ENCODE assay signal across 8 cellular contexts in the genomic region with DNA sequence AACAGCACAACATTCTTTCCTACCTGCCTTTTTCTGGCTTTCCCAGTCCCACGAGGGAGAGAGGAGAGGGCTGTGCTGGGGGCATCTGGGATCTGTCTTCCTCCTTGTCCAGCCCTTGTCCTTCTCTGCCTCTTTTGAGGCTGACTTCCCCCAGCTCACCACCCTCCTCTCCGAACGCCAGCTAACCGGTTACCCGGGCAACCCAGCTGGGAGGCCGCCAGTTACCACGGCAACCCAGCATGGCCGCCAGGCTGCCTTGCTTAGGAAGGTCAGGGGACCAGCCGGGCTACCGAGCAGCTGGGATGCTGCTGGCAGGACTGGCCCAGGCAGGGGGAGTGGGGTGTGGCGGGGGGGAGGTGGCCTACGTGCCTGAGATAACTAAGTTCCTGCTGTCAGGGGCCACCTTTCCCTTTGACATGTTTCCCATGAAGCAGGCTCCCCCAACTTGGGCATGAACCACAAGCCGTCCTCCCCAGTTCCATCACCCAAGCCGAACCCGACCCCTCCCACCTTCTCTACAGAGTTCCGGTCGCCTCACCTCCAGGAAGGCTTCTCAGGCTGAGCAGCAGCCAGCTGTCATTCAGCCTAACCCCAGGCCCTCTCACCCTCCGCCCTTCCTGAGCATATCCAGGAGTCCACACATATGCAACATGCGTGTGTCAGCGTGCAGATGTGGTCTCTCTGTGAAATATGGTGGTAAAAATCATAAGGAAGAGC. TPM values are rescaled to one million over a fixed set of nuclear protein-coding genes. Genes with fewer than 3 reads are reported as not detected.
DNase-seq lines count a peak whose midpoint lies in the region; ATAC-seq and TF ChIP-seq lines count a peak whose summit lies in the region.

No MANE protein-coding gene starts in this region.

- TF ChIP-seq CTCF in cardiac fibroblast (IDR thresholded peaks at IDR 0.05; ENCODE audit: low read depth, low read length): no peak
- TF ChIP-seq CTCF in left lung (IDR thresholded peaks at IDR 0.05): no peak
- no peak for TF ChIP-seq CTCF in transverse colon (IDR thresholded peaks at IDR 0.05)

- H3K36me3 ChIP-seq in left lung (no peaks in the 10 kb centered on the region), transverse colon (no peaks in the 10 kb centered on the region)

- no peak overlapping the region for H3K27ac ChIP-seq in left lung
- H3K27ac ChIP-seq in transverse colon: peak overlapping the region; percentile 81 to 86 (median 84)

- intact Hi-C loops in left lung (cut with DNase I) (no loop called here), transverse colon (cut with DNase I; ENCODE audit: low total_unique reads) (no loop called here)

- peaks cover 0 to 5% of the 10 kb centered on the region in 2 donors for H3K4me1 ChIP-seq in left lung
- H3K4me1 ChIP-seq in transverse colon: peaks cover 29 to 57% (median 42%) of the 10 kb centered on the region in 4 donors

- peak; percentile 39 for ATAC-seq in left lung
- no peak for ATAC-seq in GM18873 (IDR thresholded peaks at IDR 0.05; ENCODE audit: low FRiP score, unreplicated experiment)

- no peaks in the 10 kb centered on the region for H3K9me3 ChIP-seq in left lung
- no peaks in the 10 kb centered on the region for H3K9me3 ChIP-seq in transverse colon

- H3K27me3 ChIP-seq in left lung: peaks cover 0 to 6% of the 10 kb centered on the region in 2 donors
- no peaks in the 10 kb centered on the region for H3K27me3 ChIP-seq in transverse colon

- peak; percentile 8 for DNase-seq in stimulated activated CD4-positive, alpha-beta T cell treated with anti-CD3 and anti-CD28 coated beads, Interleukin-1b, Interleukin-23, amount 100 ng/mL, for 48 hours
- no peak for DNase-seq in stimulated activated CD4-positive, alpha-beta T cell treated with anti-CD3 and anti-CD28 coated beads, Interleukin-4, amount 100 ng/mL, for 1 hour
- DNase-seq in cardiac fibroblast (ENCODE audit: low read depth in 2 of 2) (peak; percentile 56 to 88), left lung (peak; percentile 55 to 83), transverse colon (peak; percentile 72), GM19238 (ENCODE audit: insufficient read length, low spot score) (no peak)
- DNase-seq in activated naive CD4-positive, alpha-beta T cell (lab: John Stamatoyannopoulos, UW): no peak

- 37 to 66% methylated on average over 3 to 20 of the region's 20 CpGs for WGBS in transverse colon (ENCODE audit: low coverage in 1 of 2), 2 donors

- no peak for TF ChIP-seq EP300 in transverse colon (IDR thresholded peaks at IDR 0.05; ENCODE audit: low read depth)

- no peak for TF ChIP-seq POLR2A in transverse colon (IDR thresholded peaks at IDR 0.05)

- in situ Hi-C loops in transverse colon (cut with MboI; ENCODE audit: low pct_ligation_motif_present in 1 of 4, low pct_unique_long_range_greater_than_20kb in 1 of 4, low sequenced_read_pairs in 3 of 4): loop anchor here (25.0 kb wide), 2 partner anchors 89 to 489 kb away; a partner anchor contains a TSS

- H3K4me3 ChIP-seq in cardiac fibroblast (replicated peaks in 1 of 2; ENCODE audit: low read depth in 2 of 2, low read length in 2 of 2) (peak overlapping the region in 1 of 2 donors; percentile 9), left lung (no peak overlapping the region), transverse colon (no peak overlapping the region)

RNA-seq across cellular contexts. Expression of a gene that starts 8.7 kb away (rescaled TPM):
- total RNA-seq in left lung: 10 to 100 TPM in 1 of 2 donors, 1 to 10 TPM in 1; 5.1 to 14.0 TPM
- total RNA-seq in transverse colon: 100 to 1,000 TPM in 1 of 4 donors, 10 to 100 TPM in 3; 58.7 to 209 (median 97.9) TPM

Comparison
In these comparisons a context has a peak if more than half of its experiments do, and no peak if none do; other contexts are left out.
1. DNase-seq: peak in stimulated activated CD4-positive, alpha-beta T cell treated with anti-CD3 and anti-CD28 coated beads, Interleukin-1b, Interleukin-23, amount 100 ng/mL, for 48 hours (single experiment), cardiac fibroblast (2 of 2), left lung (2 of 2) and transverse colon (single experiment); none in stimulated activated CD4-positive, alpha-beta T cell treated with anti-CD3 and anti-CD28 coated beads, Interleukin-4, amount 100 ng/mL, for 1 hour (single experiment), GM19238 (single experiment) and activated naive CD4-positive, alpha-beta T cell (0 of 4).
2. H3K27ac ChIP-seq: peak in transverse colon (4 of 4); none in left lung (0 of 2).